In genomic region chr22:30390974-30391691, GRCh38 we compare ENCODE assay signal across 1 cellular context.
TF ChIP-seq lines count a peak whose summit lies in the region.

No MANE protein-coding gene starts in this region.

TF ChIP-seq in HepG2, 621 proteins besides CTCF, POLR2A, EP300 and RAD21 (continued from another document and continues in another):
- TF ChIP-seq, protein P1, sequence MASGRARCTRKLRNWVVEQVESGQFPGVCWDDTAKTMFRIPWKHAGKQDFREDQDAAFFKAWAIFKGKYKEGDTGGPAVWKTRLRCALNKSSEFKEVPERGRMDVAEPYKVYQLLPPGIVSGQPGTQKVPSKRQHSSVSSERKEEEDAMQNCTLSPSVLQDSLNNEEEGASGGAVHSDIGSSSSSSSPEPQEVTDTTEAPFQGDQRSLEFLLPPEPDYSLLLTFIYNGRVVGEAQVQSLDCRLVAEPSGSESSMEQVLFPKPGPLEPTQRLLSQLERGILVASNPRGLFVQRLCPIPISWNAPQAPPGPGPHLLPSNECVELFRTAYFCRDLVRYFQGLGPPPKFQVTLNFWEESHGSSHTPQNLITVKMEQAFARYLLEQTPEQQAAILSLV (CRISPR knock-in tag; IDR thresholded peaks at IDR 0.05; ENCODE audit: borderline replicate concordance), result no peak
- TF ChIP-seq THAP11 (CRISPR knock-in tag; IDR thresholded peaks at IDR 0.05), result peak; percentile 49
- TF ChIP-seq ZBTB14 (CRISPR knock-in tag; IDR thresholded peaks at IDR 0.05), result no peak
- TF ChIP-seq ZNF577 (CRISPR knock-in tag; IDR thresholded peaks at IDR 0.05; ENCODE audit: borderline replicate concordance, low read depth), result no peak
- peak; percentile 68; the same call in 1 of the 2 replicates for TF ChIP-seq MIXL1 (CRISPR knock-in tag; IDR thresholded peaks at IDR 0.05)
- TF ChIP-seq ZNF44 (CRISPR knock-in tag; IDR thresholded peaks at IDR 0.05), result no peak
- TF ChIP-seq, protein P2, sequence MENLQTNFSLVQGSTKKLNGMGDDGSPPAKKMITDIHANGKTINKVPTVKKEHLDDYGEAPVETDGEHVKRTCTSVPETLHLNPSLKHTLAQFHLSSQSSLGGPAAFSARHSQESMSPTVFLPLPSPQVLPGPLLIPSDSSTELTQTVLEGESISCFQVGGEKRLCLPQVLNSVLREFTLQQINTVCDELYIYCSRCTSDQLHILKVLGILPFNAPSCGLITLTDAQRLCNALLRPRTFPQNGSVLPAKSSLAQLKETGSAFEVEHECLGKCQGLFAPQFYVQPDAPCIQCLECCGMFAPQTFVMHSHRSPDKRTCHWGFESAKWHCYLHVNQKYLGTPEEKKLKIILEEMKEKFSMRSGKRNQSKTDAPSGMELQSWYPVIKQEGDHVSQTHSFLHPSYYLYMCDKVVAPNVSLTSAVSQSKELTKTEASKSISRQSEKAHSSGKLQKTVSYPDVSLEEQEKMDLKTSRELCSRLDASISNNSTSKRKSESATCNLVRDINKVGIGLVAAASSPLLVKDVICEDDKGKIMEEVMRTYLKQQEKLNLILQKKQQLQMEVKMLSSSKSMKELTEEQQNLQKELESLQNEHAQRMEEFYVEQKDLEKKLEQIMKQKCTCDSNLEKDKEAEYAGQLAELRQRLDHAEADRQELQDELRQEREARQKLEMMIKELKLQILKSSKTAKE (CRISPR knock-in tag; IDR thresholded peaks at IDR 0.05; ENCODE audit: borderline replicate concordance), result no peak
- TF ChIP-seq ZNF20 (CRISPR knock-in tag; IDR thresholded peaks at IDR 0.05), result no peak
- peak; percentile 64 for TF ChIP-seq GATAD2A (CRISPR knock-in tag; IDR thresholded peaks at IDR 0.05)
- no peak for TF ChIP-seq TCF7 (IDR thresholded peaks at IDR 0.05; ENCODE audit: low read depth)
- TF ChIP-seq, protein P3, sequence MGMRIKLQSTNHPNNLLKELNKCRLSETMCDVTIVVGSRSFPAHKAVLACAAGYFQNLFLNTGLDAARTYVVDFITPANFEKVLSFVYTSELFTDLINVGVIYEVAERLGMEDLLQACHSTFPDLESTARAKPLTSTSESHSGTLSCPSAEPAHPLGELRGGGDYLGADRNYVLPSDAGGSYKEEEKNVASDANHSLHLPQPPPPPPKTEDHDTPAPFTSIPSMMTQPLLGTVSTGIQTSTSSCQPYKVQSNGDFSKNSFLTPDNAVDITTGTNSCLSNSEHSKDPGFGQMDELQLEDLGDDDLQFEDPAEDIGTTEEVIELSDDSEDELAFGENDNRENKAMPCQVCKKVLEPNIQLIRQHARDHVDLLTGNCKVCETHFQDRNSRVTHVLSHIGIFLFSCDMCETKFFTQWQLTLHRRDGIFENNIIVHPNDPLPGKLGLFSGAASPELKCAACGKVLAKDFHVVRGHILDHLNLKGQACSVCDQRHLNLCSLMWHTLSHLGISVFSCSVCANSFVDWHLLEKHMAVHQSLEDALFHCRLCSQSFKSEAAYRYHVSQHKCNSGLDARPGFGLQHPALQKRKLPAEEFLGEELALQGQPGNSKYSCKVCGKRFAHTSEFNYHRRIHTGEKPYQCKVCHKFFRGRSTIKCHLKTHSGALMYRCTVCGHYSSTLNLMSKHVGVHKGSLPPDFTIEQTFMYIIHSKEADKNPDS (CRISPR knock-in tag; IDR thresholded peaks at IDR 0.05), result no peak
- TF ChIP-seq JARID2 (CRISPR knock-in tag; IDR thresholded peaks at IDR 0.05; ENCODE audit: insufficient replicate concordance), result no peak
- TF ChIP-seq ZNF792 (CRISPR knock-in tag; IDR thresholded peaks at IDR 0.05), result no peak
- no peak for TF ChIP-seq ZNF484 (CRISPR knock-in tag; IDR thresholded peaks at IDR 0.05; ENCODE audit: borderline replicate concordance, low read depth)
- TF ChIP-seq ATRX (CRISPR knock-in tag; IDR thresholded peaks at IDR 0.05; ENCODE audit: borderline replicate concordance), result no peak
- no peak for TF ChIP-seq EZH2 (conservative IDR thresholded peaks at IDR 0.05; ENCODE audit: low read depth, low read length)
- no peak for TF ChIP-seq BCL6 (CRISPR knock-in tag; IDR thresholded peaks at IDR 0.05)
- TF ChIP-seq ZNF207 (IDR thresholded peaks at IDR 0.05; ENCODE audit: borderline replicate concordance), result no peak
- no peak for TF ChIP-seq ZFP90 (CRISPR knock-in tag; IDR thresholded peaks at IDR 0.05; ENCODE audit: borderline replicate concordance)
- TF ChIP-seq ZFY (CRISPR knock-in tag; IDR thresholded peaks at IDR 0.05), result peak; percentile 48
- TF ChIP-seq ZNF704 (CRISPR knock-in tag; IDR thresholded peaks at IDR 0.05; ENCODE audit: borderline replicate concordance), result no peak
- TF ChIP-seq GATA4 (IDR thresholded peaks at IDR 0.05; ENCODE audit: borderline replicate concordance, low read depth), result no peak
- TF ChIP-seq, protein P4, sequence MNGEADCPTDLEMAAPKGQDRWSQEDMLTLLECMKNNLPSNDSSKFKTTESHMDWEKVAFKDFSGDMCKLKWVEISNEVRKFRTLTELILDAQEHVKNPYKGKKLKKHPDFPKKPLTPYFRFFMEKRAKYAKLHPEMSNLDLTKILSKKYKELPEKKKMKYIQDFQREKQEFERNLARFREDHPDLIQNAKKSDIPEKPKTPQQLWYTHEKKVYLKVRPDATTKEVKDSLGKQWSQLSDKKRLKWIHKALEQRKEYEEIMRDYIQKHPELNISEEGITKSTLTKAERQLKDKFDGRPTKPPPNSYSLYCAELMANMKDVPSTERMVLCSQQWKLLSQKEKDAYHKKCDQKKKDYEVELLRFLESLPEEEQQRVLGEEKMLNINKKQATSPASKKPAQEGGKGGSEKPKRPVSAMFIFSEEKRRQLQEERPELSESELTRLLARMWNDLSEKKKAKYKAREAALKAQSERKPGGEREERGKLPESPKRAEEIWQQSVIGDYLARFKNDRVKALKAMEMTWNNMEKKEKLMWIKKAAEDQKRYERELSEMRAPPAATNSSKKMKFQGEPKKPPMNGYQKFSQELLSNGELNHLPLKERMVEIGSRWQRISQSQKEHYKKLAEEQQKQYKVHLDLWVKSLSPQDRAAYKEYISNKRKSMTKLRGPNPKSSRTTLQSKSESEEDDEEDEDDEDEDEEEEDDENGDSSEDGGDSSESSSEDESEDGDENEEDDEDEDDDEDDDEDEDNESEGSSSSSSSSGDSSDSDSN (CRISPR knock-in tag; IDR thresholded peaks at IDR 0.05), result no peak
- TF ChIP-seq ELK4 (CRISPR knock-in tag; IDR thresholded peaks at IDR 0.05; ENCODE audit: borderline replicate concordance), result no peak
- TF ChIP-seq JUN (CRISPR knock-in tag; IDR thresholded peaks at IDR 0.05), result no peak
- peak; percentile 34; the same call in 1 of the 2 replicates for TF ChIP-seq GMEB1 (CRISPR knock-in tag; IDR thresholded peaks at IDR 0.05; ENCODE audit: borderline replicate concordance)
- TF ChIP-seq FIP1L1 (IDR thresholded peaks at IDR 0.05; ENCODE audit: borderline replicate concordance, insufficient read depth, low read depth, low read length), result no peak
- 0 out of 2 replicates have a peak, but pooled peaks have one; percentile 48 for TF ChIP-seq THRA (CRISPR knock-in tag; IDR thresholded peaks at IDR 0.05; ENCODE audit: borderline replicate concordance)
- no peak for TF ChIP-seq ZNF225 (CRISPR knock-in tag; IDR thresholded peaks at IDR 0.05)
- no peak for TF ChIP-seq ZNF260 (CRISPR knock-in tag; IDR thresholded peaks at IDR 0.05; ENCODE audit: borderline replicate concordance, low read depth)
- TF ChIP-seq HES4 (CRISPR knock-in tag; IDR thresholded peaks at IDR 0.05; ENCODE audit: borderline replicate concordance), result no peak
- TF ChIP-seq, protein P5, sequence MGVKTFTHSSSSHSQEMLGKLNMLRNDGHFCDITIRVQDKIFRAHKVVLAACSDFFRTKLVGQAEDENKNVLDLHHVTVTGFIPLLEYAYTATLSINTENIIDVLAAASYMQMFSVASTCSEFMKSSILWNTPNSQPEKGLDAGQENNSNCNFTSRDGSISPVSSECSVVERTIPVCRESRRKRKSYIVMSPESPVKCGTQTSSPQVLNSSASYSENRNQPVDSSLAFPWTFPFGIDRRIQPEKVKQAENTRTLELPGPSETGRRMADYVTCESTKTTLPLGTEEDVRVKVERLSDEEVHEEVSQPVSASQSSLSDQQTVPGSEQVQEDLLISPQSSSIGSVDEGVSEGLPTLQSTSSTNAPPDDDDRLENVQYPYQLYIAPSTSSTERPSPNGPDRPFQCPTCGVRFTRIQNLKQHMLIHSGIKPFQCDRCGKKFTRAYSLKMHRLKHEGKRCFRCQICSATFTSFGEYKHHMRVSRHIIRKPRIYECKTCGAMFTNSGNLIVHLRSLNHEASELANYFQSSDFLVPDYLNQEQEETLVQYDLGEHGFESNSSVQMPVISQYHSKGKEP (CRISPR knock-in tag; IDR thresholded peaks at IDR 0.05), result no peak
- TF ChIP-seq ATF5 (CRISPR knock-in tag; IDR thresholded peaks at IDR 0.05; ENCODE audit: low read depth), result no peak
- no peak for TF ChIP-seq HDAC2 (CRISPR knock-in tag; IDR thresholded peaks at IDR 0.05)
- no peak for TF ChIP-seq ZNF576 (CRISPR knock-in tag; IDR thresholded peaks at IDR 0.05)
- TF ChIP-seq ZMYM2 (CRISPR knock-in tag; IDR thresholded peaks at IDR 0.05), result no peak
- no peak for TF ChIP-seq MTF2 (CRISPR knock-in tag; IDR thresholded peaks at IDR 0.05; ENCODE audit: borderline replicate concordance)
- no peak for TF ChIP-seq SIN3B (IDR thresholded peaks at IDR 0.05; ENCODE audit: low read length)
- TF ChIP-seq ZNF432 (CRISPR knock-in tag; IDR thresholded peaks at IDR 0.05; ENCODE audit: borderline replicate concordance), result no peak
- TF ChIP-seq ZMYM3 (CRISPR knock-in tag; IDR thresholded peaks at IDR 0.05), result peak; percentile 27; the same call in 1 of the 2 replicates
- TF ChIP-seq ZNF274 (CRISPR knock-in tag; IDR thresholded peaks at IDR 0.05), result no peak
- TF ChIP-seq IRF2 (CRISPR knock-in tag; IDR thresholded peaks at IDR 0.05), result peak; percentile 77
- TF ChIP-seq ZNF543 (CRISPR knock-in tag; IDR thresholded peaks at IDR 0.05), result no peak
- no peak for TF ChIP-seq TP53 (CRISPR knock-in tag; conservative IDR thresholded peaks at IDR 0.05)
- TF ChIP-seq ZFP36L1 (CRISPR knock-in tag; IDR thresholded peaks at IDR 0.05), result no peak
- TF ChIP-seq SP5 (CRISPR knock-in tag; IDR thresholded peaks at IDR 0.05; ENCODE audit: borderline replicate concordance, low read depth), result no peak
- no peak for TF ChIP-seq KDM6A (CRISPR knock-in tag; IDR thresholded peaks at IDR 0.05; ENCODE audit: low read depth)
- TF ChIP-seq NFYC (CRISPR knock-in tag; IDR thresholded peaks at IDR 0.05), result no peak
